ENCODE assay signal across 27 cellular contexts in the genomic region with DNA sequence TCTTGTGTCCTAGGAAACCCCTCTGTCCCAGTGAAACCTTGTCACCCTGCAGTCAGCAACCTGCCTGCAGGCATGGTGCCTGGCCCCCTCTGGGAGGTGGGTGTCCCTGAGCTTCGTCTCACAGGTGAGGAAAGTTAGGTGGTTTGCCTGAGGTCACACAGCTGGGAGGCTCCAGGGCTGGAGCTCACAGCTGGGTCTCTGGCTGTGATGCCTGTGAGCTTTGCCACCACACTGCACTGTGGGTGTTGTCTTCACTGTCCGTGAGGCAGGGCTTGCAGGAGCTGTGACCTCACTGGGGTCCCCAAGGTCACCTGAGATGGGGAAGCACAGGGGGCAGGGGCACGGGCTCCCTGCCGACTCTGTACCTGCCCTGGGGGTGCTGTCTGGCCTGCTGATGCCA. TPM values are rescaled to one million over a fixed set of nuclear protein-coding genes. Genes with fewer than 3 reads are reported as not detected.
"Had no signal": no experiment of that assay in that cellular context is flagged by ENCODE, and none has a peak within 500 bp of the region (broad histone marks: within the 10 kb centered on the region; RNA-seq: fewer than 3 reads in every experiment).

No MANE protein-coding gene starts in this region.

- H3K27me3 Mint-ChIP-seq: activated naive CD8-positive, alpha-beta T cell treated with anti-CD3 and anti-CD28 coated beads, Interleukin-2, amount 50 U/mL, for 24 hours; natural killer cell treated with Interleukin-12 subunit alpha and Interleukin-12 subunit beta and Interleukin-15 and Interleukin-18, amount 100 ng/mL, for 72 hours had no signal

- H3K36me3 Mint-ChIP-seq: immature natural killer cell; memory B cell; natural killer cell treated with Interleukin-12 subunit alpha and Interleukin-12 subunit beta and Interleukin-15 and Interleukin-18, amount 100 ng/mL, for 72 hours; stimulated activated naive B cell treated with anti-CD40 and anti-IgM and Interleukin-4, amounts not matched to agents 10 μg/mL and 1 μg/mL and 100 μg/mL, for 72 hours had no signal

- H2AFZ ChIP-seq: hepatocyte had no signal

- H3K27ac ChIP-seq: hepatocyte, neutrophil, pancreas, sigmoid colon, thoracic aorta, upper lobe of left lung, VCaP had no signal

- ATAC-seq: activated CD8-positive, alpha-beta T cell treated with anti-CD3 and anti-CD28 coated beads, Interleukin-2, amount 10 ng/mL, durations not matched to agents 7 days and 5 days; activated naive CD8-positive, alpha-beta T cell treated with anti-CD3 and anti-CD28 coated beads, Interleukin-2, amount 50 U/mL, for 24 hours; pancreas; stimulated activated naive B cell treated with anti-CD40 and anti-IgM and Interleukin-4, amounts not matched to agents 10 μg/mL and 1 μg/mL and 100 μg/mL, for 72 hours had no signal

- H3K79me2 ChIP-seq: hepatocyte had no signal

- H3K27ac Mint-ChIP-seq: activated CD8-positive, alpha-beta T cell treated with anti-CD3 and anti-CD28 coated beads, Interleukin-2, amount 10 ng/mL, durations not matched to agents 7 days and 5 days; activated naive CD8-positive, alpha-beta T cell treated with anti-CD3 and anti-CD28 coated beads, Interleukin-2, amount 50 U/mL, for 24 hours; activated T-helper 1 cell treated with anti-CD3 and anti-CD28 coated beads, Interleukin-12 subunit alpha, Interleukin-12 subunit beta, Interleukin-2, Interleukin-4 antibody, amounts not matched to agents 30 ng/mL and 10 ng/mL and 1 ng/mL, durations not matched to agents 14 hours and 24 hours and 36 hours; immature natural killer cell; memory B cell; natural killer cell treated with Interleukin-12 subunit alpha and Interleukin-12 subunit beta and Interleukin-15 and Interleukin-18, amount 100 ng/mL, for 72 hours had no signal

- DNase-seq: activated CD4-positive, alpha-beta T cell treated with anti-CD3 and anti-CD28 coated beads, Interleukin-2, amount 50 U/mL, for 1 hour; activated CD4-positive, CD25-positive, alpha-beta regulatory T cell treated with anti-CD3 and anti-CD28 coated beads, Interleukin-2, amount 50 U/mL, for 72 hours; activated CD8-positive, alpha-beta T cell treated with anti-CD3 and anti-CD28 coated beads, Interleukin-2, amount 10 ng/mL, durations not matched to agents 7 days and 5 days; activated gamma-delta T cell; activated naive CD4-positive, alpha-beta T cell treated with anti-CD3 and anti-CD28 coated beads, Interleukin-2, amount 50 U/mL, for 16 hours; activated naive CD8-positive, alpha-beta T cell treated with anti-CD3 and anti-CD28 coated beads, Interleukin-2, amount 50 U/mL, for 24 hours; caudate nucleus; dermis blood vessel endothelial cell; effector CD8-positive, alpha-beta T cell; erythroblast; foreskin fibroblast; immature natural killer cell; pancreas; sigmoid colon; stimulated activated CD4-positive, alpha-beta T cell treated with anti-CD3 and anti-CD28 coated beads, Interleukin-2, amount 100 ng/mL, for 48 hours; stimulated activated CD8-positive, alpha-beta memory T cell treated with anti-CD3 and anti-CD28 coated beads, Interleukin-4, amount 100 ng/mL, for 48 hours; stimulated activated naive B cell treated with anti-CD40 and anti-IgM and Interleukin-4, amounts not matched to agents 10 μg/mL and 1 μg/mL and 100 μg/mL, for 72 hours; SW 1271 had no signal

- H3K36me3 ChIP-seq: neutrophil, pancreas, thoracic aorta, upper lobe of left lung had no signal

- H3K4me1 ChIP-seq: pancreas, upper lobe of left lung had no signal

- H3K4me1 Mint-ChIP-seq: activated naive CD8-positive, alpha-beta T cell treated with anti-CD3 and anti-CD28 coated beads, Interleukin-2, amount 50 U/mL, for 24 hours; immature natural killer cell; memory B cell had no signal

- H3K27me3 ChIP-seq: hepatocyte, neutrophil, pancreas, sigmoid colon, upper lobe of left lung had no signal

- H3K9me3 ChIP-seq: neutrophil, pancreas, sigmoid colon, thoracic aorta, upper lobe of left lung had no signal

- H3K4me3 ChIP-seq: hepatocyte, pancreas, sigmoid colon, thoracic aorta, upper lobe of left lung had no signal

- H3K4me3 Mint-ChIP-seq: activated CD8-positive, alpha-beta T cell treated with anti-CD3 and anti-CD28 coated beads, Interleukin-2, amount 10 ng/mL, durations not matched to agents 7 days and 5 days; activated naive CD8-positive, alpha-beta T cell treated with anti-CD3 and anti-CD28 coated beads, Interleukin-2, amount 50 U/mL, for 24 hours; activated T-helper 1 cell treated with anti-CD3 and anti-CD28 coated beads, Interleukin-12 subunit alpha, Interleukin-12 subunit beta, Interleukin-2, Interleukin-4 antibody, amounts not matched to agents 30 ng/mL and 10 ng/mL and 1 ng/mL, durations not matched to agents 14 hours and 24 hours and 36 hours; immature natural killer cell; memory B cell; natural killer cell treated with Interleukin-12 subunit alpha and Interleukin-12 subunit beta and Interleukin-15 and Interleukin-18, amount 100 ng/mL, for 72 hours; stimulated activated naive B cell treated with anti-CD40 and anti-IgM and Interleukin-4, amounts not matched to agents 10 μg/mL and 1 μg/mL and 100 μg/mL, for 72 hours had no signal

- H3K4me2 ChIP-seq: hepatocyte had no signal

RNA-seq across cellular contexts. Expression of gene PLPP7, which starts 14.2 kb away (rescaled TPM):
- total RNA-seq: activated T-helper 1 cell treated with anti-CD3 and anti-CD28 coated beads, Interleukin-12 subunit alpha, Interleukin-12 subunit beta, Interleukin-2, Interleukin-4 antibody, amounts not matched to agents 30 ng/mL and 10 ng/mL and 1 ng/mL, durations not matched to agents 14 hours and 24 hours and 36 hours; T-helper 2 cell treated with Interferon-gamma antibody and Interleukin-4, amounts not matched to agents 100 ng/mL and 5 ng/mL, for 36 hours had no signal

RNA-seq across cellular contexts. Expression of gene FAM78A, which starts 27.4 kb away (rescaled TPM):
- polyA plus RNA-seq: hepatocyte had no signal
